In genomic region chr6:15246217-15247211, GRCh38 we compare ENCODE assay signal across 8 cellular contexts. TPM values are rescaled to one million over a fixed set of nuclear protein-coding genes. Genes with fewer than 3 reads are reported as not detected.
DNase-seq lines count a peak whose midpoint lies in the region; ATAC-seq and TF ChIP-seq lines count a peak whose summit lies in the region.

No MANE protein-coding gene starts in this region.

- peak overlapping the region; percentile 97 to 100 (median 100) for H3K4me3 Mint-ChIP-seq in brain

- peaks cover 4% of the 10 kb centered on the region for H3K36me3 Mint-ChIP-seq in brain

- 0% methylated on average over 24 of the region's 24 CpGs for WGBS in lung, 2 donors
- 0 to 1% methylated on average over 16 to 24 of the region's 24 CpGs for WGBS in transverse colon (ENCODE audit: low coverage in 1 of 2), 2 donors

- no peak for TF ChIP-seq POLR2A in transverse colon (IDR thresholded peaks at IDR 0.05)

- peak overlapping the region; percentile 89 to 99 (median 98) for H3K27ac Mint-ChIP-seq in brain

- TF ChIP-seq CTCF in GM12864 (IDR thresholded peaks at IDR 0.05; ENCODE audit: low read depth, low read length, missing control alignments) (no peak), brain (conservative IDR thresholded peaks at IDR 0.05) (no peak), lung (IDR thresholded peaks at IDR 0.05; ENCODE audit: control extremely low read depth, extremely low read depth) (no peak), transverse colon (IDR thresholded peaks at IDR 0.05) (peak in 1 of 5 experiments; percentile 10), GM10266 (IDR thresholded peaks at IDR 0.05; ENCODE audit: control insufficient read depth, insufficient read depth, low read depth, missing control alignments) (no peak)

- H3K36me3 ChIP-seq in lung (ENCODE audit: control insufficient read depth in 2 of 2, insufficient read depth in 2 of 2, low read length in 2 of 2) (no peaks in the 10 kb centered on the region), transverse colon (no peaks in the 10 kb centered on the region)

- H3K4me3 ChIP-seq in GM12864 (ENCODE audit: low read depth, low read length) (peak overlapping the region; percentile 78), lung (peak overlapping the region; percentile 47), transverse colon (peak overlapping the region; percentile 40 to 90 (median 83))

- H3K4me1 ChIP-seq in lung (ENCODE audit: control insufficient read depth in 2 of 2, insufficient read depth in 2 of 2, low read length in 2 of 2) (peaks cover 2 to 6% of the 10 kb centered on the region in 2 donors), transverse colon (peaks cover 0 to 32% (median 31%) of the 10 kb centered on the region in 4 donors)

- in situ Hi-C loops in transverse colon (cut with MboI; ENCODE audit: low pct_ligation_motif_present in 1 of 4, low pct_unique_long_range_greater_than_20kb in 1 of 4, low sequenced_read_pairs in 3 of 4) = loop anchor here in 2 of 4 donors (25.0 kb wide), 1 partner anchor 1034 kb away; no protein-coding TSS in a partner anchor

- intact Hi-C loops in transverse colon (cut with DNase I; ENCODE audit: low total_unique reads) = loop anchor here (10.0 kb wide), 1 partner anchor 248 kb away; no protein-coding TSS in a partner anchor

- peaks cover 0 to 3% (median 0%) of the 10 kb centered on the region in 5 experiments for H3K9me3 Mint-ChIP-seq in brain

- H3K27ac ChIP-seq in lung (ENCODE audit: low read depth in 1 of 2, low read length in 1 of 2) (peak overlapping the region; percentile 99), transverse colon (peak overlapping the region; percentile 91 to 92 (median 91))

- DNase-seq in GM12864 (ENCODE audit: low read depth) (no peak), NCI-H82 (lab: John Stamatoyannopoulos, UW) (peak; percentile 84), lung (ENCODE audit: low spot score) (no peak), transverse colon (no peak), GM10266 (ENCODE audit: extremely low spot score) (no peak), GF-D8 (lab: John Stamatoyannopoulos, UW) (no peak), SHP77 (lab: John Stamatoyannopoulos, UW) (no peak)

- ATAC-seq in lung (ENCODE audit: insufficient read depth, low FRiP score) = no peak

- H3K27me3 ChIP-seq in lung (ENCODE audit: control insufficient read depth, insufficient read depth) (no peaks in the 10 kb centered on the region), transverse colon (no peaks in the 10 kb centered on the region)

- H3K9me3 ChIP-seq in lung (ENCODE audit: control insufficient read depth in 2 of 2, insufficient read depth in 1 of 2, low read length in 1 of 2) = no peaks in the 10 kb centered on the region
- H3K9me3 ChIP-seq in transverse colon = no peaks in the 10 kb centered on the region

- peaks cover 43% of the 10 kb centered on the region for H3K4me1 Mint-ChIP-seq in brain

- H3K27me3 Mint-ChIP-seq in brain = peaks cover 29% of the 10 kb centered on the region

- no peak for TF ChIP-seq EP300 in transverse colon (IDR thresholded peaks at IDR 0.05; ENCODE audit: low read depth)

RNA-seq across cellular contexts. Expression of gene JARID2, which starts 0.6 kb away (rescaled TPM):
- polyA plus RNA-seq in brain (ENCODE audit: insufficient read depth, low read depth, low replicate concordance) (19.7 TPM), lung (10 to 100 TPM in 1 of 2 donors, 1 to 10 TPM in 1; 3.8 to 10.4 TPM)
- total RNA-seq in lung (10 to 100 TPM; 13.5 to 14.8 TPM), transverse colon (10 to 100 TPM in 2 of 4 donors, 1 to 10 TPM in 2; 9.4 to 18.7 (median 10.9) TPM)
